Comparison of ENCODE assay signal across 26 cellular contexts in the genomic region with DNA sequence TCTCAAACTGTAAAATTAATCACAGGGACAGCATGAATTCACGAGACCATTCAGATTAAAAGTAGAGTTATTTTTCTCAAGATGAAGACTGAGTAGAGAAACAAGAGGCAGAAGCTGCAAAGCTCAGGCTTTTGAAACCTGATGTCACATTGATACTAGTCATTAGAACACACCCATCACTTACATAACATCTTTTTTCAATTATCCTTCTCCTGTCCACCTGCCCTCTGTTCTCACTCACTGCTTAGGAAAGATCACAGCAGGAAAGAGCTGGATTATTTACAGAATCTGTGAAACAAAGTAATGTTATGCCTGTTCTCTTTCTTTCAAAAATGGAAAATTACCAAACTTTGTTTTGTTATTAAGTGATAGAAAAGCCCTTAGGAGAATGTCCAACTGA.
"Had no signal": no experiment of that assay in that cellular context is flagged by ENCODE, and none has a peak within 500 bp of the region (broad histone marks: within the 10 kb centered on the region; RNA-seq: fewer than 3 reads in every experiment).

No MANE protein-coding gene starts in this region.

- H3K27ac ChIP-seq: epithelial cell of prostate, esophagus squamous epithelium, gastrocnemius medialis, hepatocyte, left ventricle myocardium inferior, neural progenitor cell, parathyroid adenoma, psoas muscle, suprapubic skin, tibial artery had no signal

- H2AFZ ChIP-seq: hepatocyte, neural progenitor cell, parathyroid adenoma had no signal

- H3K79me2 ChIP-seq: hepatocyte, parathyroid adenoma had no signal

- H3K27me3 ChIP-seq: esophagus squamous epithelium, gastrocnemius medialis, hepatocyte, neural progenitor cell, suprapubic skin, tibial artery had no signal

- H3K4me1 ChIP-seq: esophagus squamous epithelium, gastrocnemius medialis, left ventricle myocardium inferior, neural progenitor cell, parathyroid adenoma, psoas muscle, suprapubic skin, tibial artery had no signal

- H3K4me3 ChIP-seq: esophagus squamous epithelium, gastrocnemius medialis, hepatocyte, left ventricle myocardium inferior, lung, neural progenitor cell, psoas muscle, smooth muscle cell, suprapubic skin, tibial artery had no signal

- H3K4me2 ChIP-seq: hepatocyte, neural progenitor cell, smooth muscle cell had no signal

- H3K9ac ChIP-seq: neural progenitor cell, parathyroid adenoma had no signal

- H3K36me3 ChIP-seq: neural progenitor cell had no signal

- H3K9me3 ChIP-seq: esophagus squamous epithelium, gastrocnemius medialis, left ventricle myocardium inferior, psoas muscle, suprapubic skin, tibial artery had no signal

- DNase-seq: activated CD4-positive, alpha-beta T cell treated with anti-CD3 and anti-CD28 coated beads for 48 hours; activated CD4-positive, alpha-beta T cell treated with anti-CD3 and anti-CD28 coated beads, Interleukin-2, amount 50 U/mL, for 48 hours; activated CD8-positive, alpha-beta memory T cell treated with anti-CD3 and anti-CD28 coated beads for 24 hours; activated effector memory CD4-positive, alpha-beta T cell treated with Interleukin-2 at 50 U/mL for 16 hours; activated naive CD4-positive, alpha-beta T cell treated with Interleukin-2 at 50 U/mL for 16 hours; dermis blood vessel endothelial cell; effector CD4-positive, alpha-beta T cell; esophagus squamous epithelium; gastrocnemius medialis; islet precursor cell; left ventricle myocardium inferior; mesendoderm; natural killer cell; occipital lobe; psoas muscle; stimulated activated CD4-positive, alpha-beta T cell treated with anti-CD3 and anti-CD28 coated beads, Interleukin-15, amount 100 ng/mL, for 24 hours; stimulated activated CD4-positive, alpha-beta T cell treated with anti-CD3 and anti-CD28 coated beads, Interleukin-2, amount 100 ng/mL, for 24 hours; stimulated activated naive CD4-positive, alpha-beta T cell; tibial artery had no signal

- ATAC-seq: gastrocnemius medialis, natural killer cell, psoas muscle had no signal
